28 cellular contexts compared by ENCODE assay signal in genomic region chr12:33205986-33206385, GRCh38.
"Had no signal": no experiment of that assay in that cellular context is flagged by ENCODE, and none has a peak within 500 bp of the region (broad histone marks: within the 10 kb centered on the region; RNA-seq: fewer than 3 reads in every experiment).

No MANE protein-coding gene starts in this region.

- H3K36me3 Mint-ChIP-seq: activated naive CD4-positive, alpha-beta T cell treated with anti-CD3 and anti-CD28 coated beads, Interleukin-2, amount 10 ng/mL, durations not matched to agents 7 days and 5 days; activated naive CD8-positive, alpha-beta T cell treated with anti-CD3 and anti-CD28 coated beads for 36 hours; T-cell had no signal

- H3K4me3 ChIP-seq: cardiac muscle cell, SK-N-MC had no signal

- H3K27me3 Mint-ChIP-seq: activated CD4-positive, alpha-beta memory T cell treated with anti-CD3 and anti-CD28 coated beads, Interleukin-2, amount 10 ng/mL, durations not matched to agents 7 days and 5 days; activated CD4-positive, alpha-beta T cell treated with anti-CD3 and anti-CD28 coated beads for 36 hours; activated naive CD4-positive, alpha-beta T cell treated with anti-CD3 and anti-CD28 coated beads, Interleukin-2, amount 10 ng/mL, durations not matched to agents 7 days and 5 days; activated naive CD8-positive, alpha-beta T cell treated with anti-CD3 and anti-CD28 coated beads for 36 hours; activated T-helper 17 cell treated with anti-CD3 and anti-CD28 coated beads, Interleukin-2, amount 50 U/mL, for 72 hours; T-cell had no signal

- H3K27me3 ChIP-seq: brain microvascular endothelial cell, cardiac muscle cell had no signal

- H3K4me3 Mint-ChIP-seq: activated CD4-positive, alpha-beta memory T cell treated with anti-CD3 and anti-CD28 coated beads, Interleukin-2, amount 10 ng/mL, durations not matched to agents 7 days and 5 days; activated CD4-positive, alpha-beta T cell treated with anti-CD3 and anti-CD28 coated beads for 36 hours; activated naive CD4-positive, alpha-beta T cell treated with anti-CD3 and anti-CD28 coated beads, Interleukin-2, amount 10 ng/mL, durations not matched to agents 7 days and 5 days; activated naive CD8-positive, alpha-beta T cell treated with anti-CD3 and anti-CD28 coated beads for 36 hours; activated T-helper 17 cell treated with anti-CD3 and anti-CD28 coated beads, Interleukin-2, amount 50 U/mL, for 72 hours; T-cell had no signal

- H3K4me1 Mint-ChIP-seq: activated CD4-positive, alpha-beta memory T cell treated with anti-CD3 and anti-CD28 coated beads, Interleukin-2, amount 10 ng/mL, durations not matched to agents 7 days and 5 days; activated CD4-positive, alpha-beta T cell treated with anti-CD3 and anti-CD28 coated beads for 36 hours; activated naive CD4-positive, alpha-beta T cell treated with anti-CD3 and anti-CD28 coated beads, Interleukin-2, amount 10 ng/mL, durations not matched to agents 7 days and 5 days; activated naive CD8-positive, alpha-beta T cell treated with anti-CD3 and anti-CD28 coated beads for 36 hours; activated T-helper 17 cell treated with anti-CD3 and anti-CD28 coated beads, Interleukin-2, amount 50 U/mL, for 72 hours; T-cell had no signal

- H3K27ac Mint-ChIP-seq: activated CD4-positive, alpha-beta memory T cell treated with anti-CD3 and anti-CD28 coated beads, Interleukin-2, amount 10 ng/mL, durations not matched to agents 7 days and 5 days; activated CD4-positive, alpha-beta T cell treated with anti-CD3 and anti-CD28 coated beads for 36 hours; activated naive CD4-positive, alpha-beta T cell treated with anti-CD3 and anti-CD28 coated beads, Interleukin-2, amount 10 ng/mL, durations not matched to agents 7 days and 5 days; activated naive CD8-positive, alpha-beta T cell treated with anti-CD3 and anti-CD28 coated beads for 36 hours; activated T-helper 17 cell treated with anti-CD3 and anti-CD28 coated beads, Interleukin-2, amount 50 U/mL, for 72 hours; T-cell had no signal

- DNase-seq: activated CD4-positive, alpha-beta memory T cell treated with anti-CD3 and anti-CD28 coated beads, Interleukin-2, amount 10 ng/mL, durations not matched to agents 7 days and 5 days; activated CD4-positive, alpha-beta T cell treated with anti-CD3 and anti-CD28 coated beads for 36 hours; activated CD4-positive, alpha-beta T cell treated with anti-CD3 and anti-CD28 coated beads, Interleukin-2, amount 50 U/mL, for 1 hour; activated CD4-positive, CD25-positive, alpha-beta regulatory T cell; activated gamma-delta T cell; activated naive CD4-positive, alpha-beta T cell treated with anti-CD3 and anti-CD28 coated beads, Interleukin-2, amount 10 ng/mL, durations not matched to agents 7 days and 5 days; activated naive CD8-positive, alpha-beta T cell treated with anti-CD3 and anti-CD28 coated beads for 36 hours; activated T-cell treated with anti-CD3 and anti-CD28 coated beads for 4 hours; activated T-cell treated with anti-CD3 and anti-CD28 coated beads, Interleukin-2, amount 50 U/mL, for 48 hours; brain microvascular endothelial cell; Kasumi-1; KBM-7; NCI-H1048; NCI-H1417; NCI-H1694; NCI-H2029 treated with DMSO at 0.1 percent for 48 hours; NCI-H345; NCI-H510A; NCI-H526 treated with DMSO at 0.1 percent for 48 hours; NCI-H82; NK-92 treated with Interleukin-12 subunit alpha and Interleukin-12 subunit beta, amount 100 ng/mL, for 24 hours; SHP77 treated with DMSO at 0.1 percent for 48 hours; T-cell had no signal

- H3K27ac ChIP-seq: brain microvascular endothelial cell, cardiac muscle cell, SK-N-MC, VCaP had no signal

- ATAC-seq: activated CD4-positive, alpha-beta T cell treated with anti-CD3 and anti-CD28 coated beads for 36 hours; activated T-helper 17 cell treated with anti-CD3 and anti-CD28 coated beads, Interleukin-2, amount 50 U/mL, for 72 hours; T-cell had no signal

- H3K36me3 ChIP-seq: brain microvascular endothelial cell, cardiac muscle cell had no signal

- FAIRE-seq: RCC 7860 had no signal
